In the genomic region with DNA sequence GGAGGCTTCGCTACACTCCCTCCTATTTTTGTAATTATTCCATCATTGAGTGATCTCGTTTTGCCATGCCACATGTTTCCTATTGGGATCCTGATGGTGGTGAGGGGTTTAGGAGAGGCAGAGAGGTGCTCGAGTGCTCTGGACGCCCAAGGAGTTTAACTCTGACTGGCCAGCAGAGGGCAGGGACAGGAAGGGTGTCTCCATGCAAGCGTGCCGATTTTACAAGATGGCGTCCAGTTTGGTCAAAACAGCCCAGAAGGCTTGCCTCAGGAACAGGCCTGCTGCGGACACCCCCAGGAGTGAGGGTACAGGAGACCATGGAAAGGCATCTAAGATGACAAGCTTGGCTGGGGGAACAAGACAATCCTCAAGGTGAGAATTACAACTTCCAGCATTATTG, we compare ENCODE assay signal across 27 cellular contexts. TPM values are rescaled to one million over a fixed set of nuclear protein-coding genes. Genes with fewer than 3 reads are reported as not detected.
"Had no signal": no experiment of that assay in that cellular context is flagged by ENCODE, and none has a peak within 500 bp of the region (broad histone marks: within the 10 kb centered on the region; RNA-seq: fewer than 3 reads in every experiment).

No MANE protein-coding gene starts in this region.

- DNase-seq: activated CD4-positive, alpha-beta T cell treated with anti-CD3 and anti-CD28 coated beads for 36 hours; activated CD4-positive, alpha-beta T cell treated with anti-CD3 and anti-CD28 coated beads, Interleukin-2, amount 50 U/mL, for 48 hours; activated gamma-delta T cell treated with Interleukin-2 at 50 U/mL for 16 hours; adrenal gland; erythroblast; gastrocnemius medialis; head of caudate nucleus; immature natural killer cell; left ventricle myocardium superior; mucosa of descending colon; naive B cell; ovary; psoas muscle; stimulated activated CD4-positive, alpha-beta T cell treated with anti-CD3 and anti-CD28 coated beads, Interleukin-4, amount 100 ng/mL, for 1 hour; stimulated activated naive CD8-positive, alpha-beta T cell treated with anti-CD3 and anti-CD28 coated beads, Interleukin-15, amount 100 ng/mL, for 72 hours; transverse colon; uterus had no signal

- H3K27me3 ChIP-seq: adrenal gland, breast epithelium, gastrocnemius medialis, neural progenitor cell, ovary, suprapubic skin, transverse colon, uterus had no signal

- ATAC-seq: activated CD4-positive, alpha-beta T cell treated with anti-CD3 and anti-CD28 coated beads for 36 hours; activated naive CD4-positive, alpha-beta T cell treated with anti-CD3 and anti-CD28 coated beads, Interleukin-2, amount 50 U/mL, for 72 hours; gastrocnemius medialis; left ventricle myocardium superior; mucosa of descending colon; psoas muscle; sciatic nerve; stimulated activated naive CD8-positive, alpha-beta T cell treated with anti-CD3 and anti-CD28 coated beads, Interleukin-15, amount 100 ng/mL, for 72 hours had no signal

- FAIRE-seq: astrocyte, endometrium had no signal

- H2AFZ ChIP-seq: neural progenitor cell had no signal

- H3K36me3 ChIP-seq: adrenal gland, breast epithelium, gastrocnemius medialis, neural progenitor cell, ovary, suprapubic skin, transverse colon, uterus had no signal

- H3K4me2 ChIP-seq: neural progenitor cell, smooth muscle cell had no signal

- H3K4me1 ChIP-seq: adrenal gland, breast epithelium, gastrocnemius medialis, psoas muscle, suprapubic skin, transverse colon, uterus had no signal

- H3K9ac ChIP-seq: neural progenitor cell had no signal

- H3K27ac ChIP-seq: adrenal gland, breast epithelium, coronary artery, gastrocnemius medialis, neural progenitor cell, ovary, psoas muscle, suprapubic skin, transverse colon, uterus had no signal

- H3K9me3 ChIP-seq: adrenal gland, breast epithelium, gastrocnemius medialis, mucosa of descending colon, ovary, psoas muscle, suprapubic skin, transverse colon, uterus had no signal

- H3K4me3 ChIP-seq: adrenal gland, breast epithelium, coronary artery, gastrocnemius medialis, mucosa of descending colon, neural progenitor cell, ovary, psoas muscle, smooth muscle cell, suprapubic skin, transverse colon, uterus had no signal

RNA-seq across cellular contexts. Expression of a gene that starts 33.8 kb away (rescaled TPM):
- total RNA-seq: activated CD4-positive, alpha-beta T cell treated with anti-CD3 and anti-CD28 coated beads for 36 hours; activated T-helper 1 cell treated with anti-CD3 and anti-CD28 coated beads, Interleukin-12 subunit alpha, Interleukin-12 subunit beta, Interleukin-2, Interleukin-4 antibody, amounts not matched to agents 30 ng/mL and 10 ng/mL and 1 ng/mL, durations not matched to agents 14 hours and 24 hours and 36 hours; gastrocnemius medialis; left ventricle myocardium superior; smooth muscle cell; suprapubic skin; transverse colon had no signal
